ENCODE assay signal across 29 cellular contexts in the genomic region with DNA sequence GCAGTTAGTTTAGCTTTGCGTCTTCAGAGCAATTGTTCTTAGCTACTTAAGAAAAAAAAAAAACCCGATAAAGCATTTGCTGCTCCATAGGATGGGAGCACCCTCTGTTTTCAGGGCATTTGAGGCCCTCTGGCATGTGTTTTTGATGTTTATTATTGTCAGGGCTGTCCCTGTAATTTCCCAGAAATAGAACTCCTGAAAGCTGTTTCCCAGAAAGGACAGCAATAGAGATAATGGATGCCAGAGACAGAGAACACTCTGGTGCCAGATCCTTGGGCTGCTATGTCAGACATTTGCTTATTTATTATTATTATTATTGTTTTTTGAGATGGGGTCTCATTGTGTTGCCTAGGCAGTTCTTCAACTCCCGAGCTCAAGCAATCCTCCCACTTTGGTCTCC.
DNase-seq lines count a peak whose midpoint lies in the region; ATAC-seq and TF ChIP-seq lines count a peak whose summit lies in the region.
"Had no signal": no experiment of that assay in that cellular context is flagged by ENCODE, and none has a peak within 500 bp of the region (broad histone marks: within the 10 kb centered on the region; RNA-seq: fewer than 3 reads in every experiment).

No MANE protein-coding gene starts in this region.

- TF ChIP-seq CTCF in left ventricle myocardium inferior (IDR thresholded peaks at IDR 0.05; ENCODE audit: borderline replicate concordance) (no peak), coronary artery (IDR thresholded peaks at IDR 0.05) (no peak)

- no peak overlapping the region for H3K4me3 ChIP-seq in left ventricle myocardium inferior
- H3K4me3 ChIP-seq in coronary artery, result no peak overlapping the region
- H3K4me3 ChIP-seq: A549; BLaER1; BLaER1 treated with 17β-estradiol and CSF1 and Interleukin-3, amounts not matched to agents 10 nM and 100 nM had no signal

- no peaks in the 10 kb centered on the region for H3K36me3 ChIP-seq in left ventricle myocardium inferior
- H3K36me3 ChIP-seq: BE2C; BLaER1; BLaER1 treated with 17β-estradiol and CSF1 and Interleukin-3, amounts not matched to agents 10 nM and 100 nM had no signal

- no peak overlapping the region for H3K27ac ChIP-seq in left ventricle myocardium inferior (replicated peaks)
- H3K27ac ChIP-seq in coronary artery, result no peak overlapping the region
- H3K27ac ChIP-seq: 22Rv1; A549; BLaER1; BLaER1 treated with 17β-estradiol and CSF1 and Interleukin-3, amounts not matched to agents 10 nM and 100 nM; C4-2B had no signal

- H3K9me3 ChIP-seq in left ventricle myocardium inferior (replicated peaks), result peaks cover 26% of the 10 kb centered on the region
- H3K9me3 ChIP-seq: BE2C had no signal

- H3K4me1 ChIP-seq in left ventricle myocardium inferior, result peaks cover 7% of the 10 kb centered on the region
- H3K4me1 ChIP-seq: A549, BE2C, Caco-2 had no signal

- ATAC-seq in left ventricle myocardium superior, result peak; percentile 60
- ATAC-seq: A549; CD8-positive, alpha-beta T cell had no signal

- intact Hi-C loops in left ventricle myocardium superior (cut with micrococcal nuclease) (no loop called here), left ventricle myocardium inferior (cut with micrococcal nuclease) (no loop called here)

- peaks cover 10% of the 10 kb centered on the region for H3K27me3 ChIP-seq in left ventricle myocardium inferior (ENCODE audit: low read depth)
- H3K27me3 ChIP-seq: BLaER1; BLaER1 treated with 17β-estradiol and CSF1 and Interleukin-3, amounts not matched to agents 10 nM and 100 nM had no signal

- DNase-seq in left ventricle myocardium superior, result no peak
- no peak for DNase-seq in left ventricle myocardium inferior
- peak; percentile 19 for DNase-seq in coronary artery (ENCODE audit: low spot score)
- no peak for DNase-seq in NCI-H1694 treated with DMSO at 0.1 percent for 48 hours (lab: John Stamatoyannopoulos, UW)
- DNase-seq: 8988T; ACHN; AML-193; BE2C; C1 segment of cervical spinal cord; Caco-2; Calu3; CD4-positive, alpha-beta memory T cell; CD4-positive, alpha-beta T cell; CD4-positive, CD25-positive, alpha-beta regulatory T cell; CD8-positive, alpha-beta memory T cell; CD8-positive, alpha-beta T cell; COR-L47; DMS 273 treated with DMSO at 0.1 percent for 48 hours; DMS153; DMS53; DMS79; DMS79 treated with DMSO at 0.1 percent for 48 hours; DND-41; EL had no signal
